14 cellular contexts compared by ENCODE assay signal in the genomic region with DNA sequence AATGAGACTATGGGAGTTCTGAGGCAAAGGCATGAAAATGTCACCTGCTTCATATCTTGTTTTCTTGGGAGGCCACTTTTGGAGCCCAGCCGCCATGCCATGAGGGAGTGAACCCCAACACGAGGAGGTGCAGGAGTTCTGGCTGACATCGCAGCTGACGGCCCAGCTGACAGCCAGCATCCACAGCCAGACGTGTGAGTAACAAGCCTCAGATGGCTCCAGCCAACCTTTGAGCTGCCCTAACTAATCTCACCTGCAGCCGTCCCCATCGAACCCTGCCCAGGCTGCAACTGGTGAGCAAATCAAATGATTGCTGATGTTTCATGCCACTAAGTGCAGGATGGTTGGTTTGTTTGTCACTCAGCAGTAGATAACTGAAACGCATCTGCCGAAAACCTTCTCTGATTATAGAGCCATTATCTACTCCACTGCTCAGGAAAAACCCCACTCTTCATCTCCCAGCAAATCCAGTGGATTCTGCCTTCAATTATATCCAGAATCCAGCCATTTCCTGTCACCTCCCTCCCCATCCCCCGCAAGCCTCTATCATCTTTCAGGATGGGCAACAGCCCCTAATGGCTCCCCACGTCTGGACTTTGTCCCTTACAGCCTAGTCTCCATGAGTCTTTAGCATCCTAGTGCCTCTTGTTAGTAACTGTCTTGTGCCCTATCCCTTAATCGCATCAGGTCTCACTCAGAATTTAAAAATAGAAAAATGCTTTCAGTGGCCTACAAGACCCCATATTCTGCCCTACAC. TPM values are rescaled to one million over a fixed set of nuclear protein-coding genes. Genes with fewer than 3 reads are reported as not detected.
DNase-seq lines count a peak whose midpoint lies in the region; ATAC-seq and TF ChIP-seq lines count a peak whose summit lies in the region.
"Had no signal": no experiment of that assay in that cellular context is flagged by ENCODE, and none has a peak within 500 bp of the region (broad histone marks: within the 10 kb centered on the region; RNA-seq: fewer than 3 reads in every experiment).

No MANE protein-coding gene starts in this region.

- intact Hi-C loops in HCT116 (cut with micrococcal nuclease), result loop anchor here (10.0 kb wide), 3 partner anchors 202 to 518 kb away; a partner anchor contains a TSS

- no peaks in the 10 kb centered on the region for H3K27me3 Mint-ChIP-seq in activated naive CD8-positive, alpha-beta T cell treated with anti-CD3 and anti-CD28 coated beads for 36 hours
- no peaks in the 10 kb centered on the region for H3K27me3 Mint-ChIP-seq in naive thymus-derived CD8-positive, alpha-beta T cell

- H3K36me3 ChIP-seq in HCT116 (ENCODE audit: control insufficient read depth in 1 of 2, insufficient read depth in 2 of 2, low read length in 2 of 2), result no peaks in the 10 kb centered on the region
- H3K36me3 ChIP-seq: cardiac muscle cell, SJSA1, WERI-Rb-1 had no signal

- H3K27ac Mint-ChIP-seq in activated naive CD8-positive, alpha-beta T cell treated with anti-CD3 and anti-CD28 coated beads for 36 hours, result no peak overlapping the region
- peak overlapping the region; percentile 84 to 99 (median 96) for H3K27ac Mint-ChIP-seq in naive thymus-derived CD8-positive, alpha-beta T cell

- no peaks in the 10 kb centered on the region for H3K27me3 ChIP-seq in HCT116 (ENCODE audit: insufficient read depth, low read length)
- H3K27me3 ChIP-seq: cardiac muscle cell, SJSA1 had no signal

- POLR2A ChIA-PET in HCT116 (lab: Charles Lee), result no interaction called here
- POLR2A ChIA-PET in naive thymus-derived CD8-positive, alpha-beta T cell (lab: Charles Lee), result no interaction called here

- peaks cover 15 to 17% of the 10 kb centered on the region in 2 experiments for H3K4me1 ChIP-seq in HCT116 (ENCODE audit: control insufficient read depth in 1 of 2, insufficient read depth in 2 of 2, low read length in 2 of 2)

- no peaks in the 10 kb centered on the region for H3K79me2 ChIP-seq in HCT116 (ENCODE audit: insufficient read depth, low read length)

- H3K9ac ChIP-seq in HCT116 (ENCODE audit: low read length), result no peak overlapping the region

- RAD21 ChIA-PET in HCT116 (lab: Charles Lee; ENCODE audit: low non-redundant PET in 1 of 2, low total read pairs in 2 of 2, uncharacterized antibody in 2 of 2, unreplicated experiment in 2 of 2), result no interaction called here

- peak overlapping the region; percentile 66 for H3K4me2 ChIP-seq in HCT116 (ENCODE audit: low read length)

- no peak overlapping the region for H3K4me3 ChIP-seq in HCT116 (replicated peaks in 1 of 2; ENCODE audit: low read depth in 1 of 2, low read length in 2 of 2)
- H3K4me3 ChIP-seq: cardiac muscle cell, SJSA1 had no signal

- peak overlapping the region; percentile 12; the same call in 1 of the 2 replicates for H3K27ac ChIP-seq in HCT116 (ENCODE audit: low read depth, low read length)
- H3K27ac ChIP-seq: cardiac muscle cell, SJSA1, WERI-Rb-1 had no signal

- peaks cover 40% of the 10 kb centered on the region for H3K4me1 Mint-ChIP-seq in activated naive CD8-positive, alpha-beta T cell treated with anti-CD3 and anti-CD28 coated beads for 36 hours
- H3K4me1 Mint-ChIP-seq in naive thymus-derived CD8-positive, alpha-beta T cell, result peaks cover 42 to 69% (median 64%) of the 10 kb centered on the region in 4 donors

- no peaks in the 10 kb centered on the region for H3K9me3 ChIP-seq in HCT116 (ENCODE audit: control insufficient read depth in 1 of 2, insufficient read depth in 1 of 2, low read depth in 1 of 2, low read length in 2 of 2)
- H3K9me3 ChIP-seq: SJSA1 had no signal

- TF ChIP-seq CTCF in HCT116 (IDR thresholded peaks at IDR 0.05 in 2 of 3, conservative IDR thresholded peaks at IDR 0.05 in 1 of 3; ENCODE audit: borderline replicate concordance in 1 of 3, insufficient read depth in 1 of 3, low read depth in 2 of 3, low read length in 2 of 3), result no peak

- no peak for TF ChIP-seq RAD21 in HCT116 (IDR thresholded peaks at IDR 0.05; ENCODE audit: low read depth)

- peak overlapping the region; percentile 11 for H3K4me3 Mint-ChIP-seq in activated naive CD8-positive, alpha-beta T cell treated with anti-CD3 and anti-CD28 coated beads for 36 hours
- H3K4me3 Mint-ChIP-seq in naive thymus-derived CD8-positive, alpha-beta T cell, result peak overlapping the region in 7 of 10 donors; percentile 0 to 92 (median 84)

- H3K36me3 Mint-ChIP-seq in activated naive CD8-positive, alpha-beta T cell treated with anti-CD3 and anti-CD28 coated beads for 36 hours, result no peaks in the 10 kb centered on the region
- no peaks in the 10 kb centered on the region for H3K36me3 Mint-ChIP-seq in naive thymus-derived CD8-positive, alpha-beta T cell
- H3K36me3 Mint-ChIP-seq: natural killer cell had no signal

- no peaks in the 10 kb centered on the region for H3K9me3 Mint-ChIP-seq in activated naive CD8-positive, alpha-beta T cell treated with anti-CD3 and anti-CD28 coated beads for 36 hours
- H3K9me3 Mint-ChIP-seq in naive thymus-derived CD8-positive, alpha-beta T cell, result peaks cover 0 to 8% (median 0%) of the 10 kb centered on the region in 9 donors
- H3K9me3 Mint-ChIP-seq: natural killer cell had no signal

- no peaks in the 10 kb centered on the region for H3K9me2 ChIP-seq in HCT116 (ENCODE audit: insufficient read depth)

- TF ChIP-seq POLR2A in HCT116 (IDR thresholded peaks at IDR 0.05; ENCODE audit: borderline replicate concordance, extremely low read depth, insufficient read depth, insufficient read length), result no peak

- CTCF ChIA-PET in HCT116 (lab: Charles Lee), result no interaction called here

- DNase-seq in COLO668 (lab: John Stamatoyannopoulos, UW; ENCODE audit: unreplicated experiment) (peak; percentile 55), HCT116 (ENCODE audit: low read depth, low spot score) (no peak), activated T-cell treated with anti-CD3 and anti-CD28 coated beads for 4 hours (no peak), cerebellar nuclear complex (lab: John Stamatoyannopoulos, UW) (no peak)
- DNase-seq in activated naive CD8-positive, alpha-beta T cell treated with anti-CD3 and anti-CD28 coated beads for 36 hours, result no peak
- DNase-seq in naive thymus-derived CD8-positive, alpha-beta T cell, result no peak
- DNase-seq: erythroblast, Karpas-422, left colon, natural killer cell, WERI-Rb-1 had no signal

- peak overlapping the region; percentile 95 for H2AFZ ChIP-seq in HCT116 (ENCODE audit: low read depth, low read length, poor library complexity, severe bottlenecking)

- no peaks in the 10 kb centered on the region for H4K20me1 ChIP-seq in HCT116 (ENCODE audit: insufficient read depth)

- no TSS peak for BruUV-seq in HCT116 (replicated peaks; lab: Mats Ljungman, UMichigan)

- ATAC-seq in HCT116, result no peak
- ATAC-seq in naive thymus-derived CD8-positive, alpha-beta T cell, result no peak
- no peak for ATAC-seq in HG02759 (IDR thresholded peaks at IDR 0.05; ENCODE audit: unreplicated experiment)

TF ChIP-seq in HCT116, 20 proteins besides CTCF, POLR2A, EP300 and RAD21 (continues in another document):
- no peak for TF ChIP-seq SP1 (IDR thresholded peaks at IDR 0.05; ENCODE audit: low read depth)
- TF ChIP-seq JUND (IDR thresholded peaks at IDR 0.05), result no peak
- TF ChIP-seq TCF7L2 (IDR thresholded peaks at IDR 0.05; ENCODE audit: borderline replicate concordance, extremely low read depth, insufficient read depth, insufficient read length), result no peak
- TF ChIP-seq, protein P1, sequence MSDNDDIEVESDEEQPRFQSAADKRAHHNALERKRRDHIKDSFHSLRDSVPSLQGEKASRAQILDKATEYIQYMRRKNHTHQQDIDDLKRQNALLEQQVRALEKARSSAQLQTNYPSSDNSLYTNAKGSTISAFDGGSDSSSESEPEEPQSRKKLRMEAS (IDR thresholded peaks at IDR 0.05), result no peak
- no peak for TF ChIP-seq FOSL1 (IDR thresholded peaks at IDR 0.05; ENCODE audit: low read depth)
- TF ChIP-seq SRF (IDR thresholded peaks at IDR 0.05; ENCODE audit: low read depth), result no peak
- TF ChIP-seq EZH2phosphoT487 (IDR thresholded peaks at IDR 0.05; ENCODE audit: borderline replicate concordance), result no peak
- TF ChIP-seq ZNF274 (IDR thresholded peaks at IDR 0.05; ENCODE audit: low read depth, low read length), result no peak
- TF ChIP-seq, protein P2, sequence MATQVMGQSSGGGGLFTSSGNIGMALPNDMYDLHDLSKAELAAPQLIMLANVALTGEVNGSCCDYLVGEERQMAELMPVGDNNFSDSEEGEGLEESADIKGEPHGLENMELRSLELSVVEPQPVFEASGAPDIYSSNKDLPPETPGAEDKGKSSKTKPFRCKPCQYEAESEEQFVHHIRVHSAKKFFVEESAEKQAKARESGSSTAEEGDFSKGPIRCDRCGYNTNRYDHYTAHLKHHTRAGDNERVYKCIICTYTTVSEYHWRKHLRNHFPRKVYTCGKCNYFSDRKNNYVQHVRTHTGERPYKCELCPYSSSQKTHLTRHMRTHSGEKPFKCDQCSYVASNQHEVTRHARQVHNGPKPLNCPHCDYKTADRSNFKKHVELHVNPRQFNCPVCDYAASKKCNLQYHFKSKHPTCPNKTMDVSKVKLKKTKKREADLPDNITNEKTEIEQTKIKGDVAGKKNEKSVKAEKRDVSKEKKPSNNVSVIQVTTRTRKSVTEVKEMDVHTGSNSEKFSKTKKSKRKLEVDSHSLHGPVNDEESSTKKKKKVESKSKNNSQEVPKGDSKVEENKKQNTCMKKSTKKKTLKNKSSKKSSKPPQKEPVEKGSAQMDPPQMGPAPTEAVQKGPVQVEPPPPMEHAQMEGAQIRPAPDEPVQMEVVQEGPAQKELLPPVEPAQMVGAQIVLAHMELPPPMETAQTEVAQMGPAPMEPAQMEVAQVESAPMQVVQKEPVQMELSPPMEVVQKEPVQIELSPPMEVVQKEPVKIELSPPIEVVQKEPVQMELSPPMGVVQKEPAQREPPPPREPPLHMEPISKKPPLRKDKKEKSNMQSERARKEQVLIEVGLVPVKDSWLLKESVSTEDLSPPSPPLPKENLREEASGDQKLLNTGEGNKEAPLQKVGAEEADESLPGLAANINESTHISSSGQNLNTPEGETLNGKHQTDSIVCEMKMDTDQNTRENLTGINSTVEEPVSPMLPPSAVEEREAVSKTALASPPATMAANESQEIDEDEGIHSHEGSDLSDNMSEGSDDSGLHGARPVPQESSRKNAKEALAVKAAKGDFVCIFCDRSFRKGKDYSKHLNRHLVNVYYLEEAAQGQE (IDR thresholded peaks at IDR 0.05; ENCODE audit: low read depth), result no peak
- no peak for TF ChIP-seq ELF1 (IDR thresholded peaks at IDR 0.05; ENCODE audit: borderline replicate concordance, low read depth)
- no peak for TF ChIP-seq POLR2AphosphoS5 (IDR thresholded peaks at IDR 0.05; ENCODE audit: low read depth, low read length)
- TF ChIP-seq YY1 (IDR thresholded peaks at IDR 0.05; ENCODE audit: extremely low read depth, insufficient replicate concordance, low read depth, low read length), result no peak
- TF ChIP-seq EGR1 (IDR thresholded peaks at IDR 0.05; ENCODE audit: low read depth), result no peak
- no peak for TF ChIP-seq EZH2 (IDR thresholded peaks at IDR 0.05)

RNA-seq across cellular contexts. Expression of a gene that starts 18.5 kb away (rescaled TPM):
- total RNA-seq in HCT116 (2021; ENCODE audit: unreplicated experiment), result 101 TPM
- 46.0 and 57.7 TPM in 2 replicates for polyA plus RNA-seq in HCT116 (2012)
- 10 to 100 TPM; 36.0 to 36.9 TPM for total RNA-seq in activated naive CD8-positive, alpha-beta T cell treated with anti-CD3 and anti-CD28 coated beads for 36 hours
- 10 to 100 TPM; 47.2 to 50.4 TPM for total RNA-seq in naive thymus-derived CD8-positive, alpha-beta T cell
- 10 to 100 TPM; 16.8 to 22.4 (median 18.3) TPM for polyA plus RNA-seq in naive thymus-derived CD8-positive, alpha-beta T cell
